Comparison of ENCODE assay signal across 20 cellular contexts in the genomic region with DNA sequence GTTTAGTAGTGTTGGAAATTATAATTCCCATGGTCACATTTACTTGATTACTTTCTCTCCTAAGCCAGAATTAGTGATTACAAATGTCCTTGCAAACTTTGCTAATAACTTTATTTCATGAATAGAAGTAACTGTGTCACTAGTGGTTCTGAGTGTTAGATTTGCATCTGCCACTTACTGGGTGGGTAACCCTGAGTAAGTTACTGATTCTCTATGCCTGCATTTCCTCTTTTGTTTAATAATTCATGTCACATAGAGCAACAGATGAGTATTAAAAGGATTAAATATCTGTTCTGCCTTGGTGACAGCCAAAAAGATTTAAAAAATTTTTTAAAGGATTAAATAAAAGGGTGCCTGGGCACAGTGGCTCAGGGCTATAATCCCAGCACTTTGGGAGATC.
"Had no signal": no experiment of that assay in that cellular context is flagged by ENCODE, and none has a peak within 500 bp of the region (broad histone marks: within the 10 kb centered on the region; RNA-seq: fewer than 3 reads in every experiment).

No MANE protein-coding gene starts in this region.

- H3K27me3 ChIP-seq: heart left ventricle, suprapubic skin, thyroid gland, vagina had no signal

- H3K79me2 ChIP-seq: parathyroid adenoma had no signal

- DNase-seq: effector CD4-positive, alpha-beta T cell; endodermal cell; erythroblast; foreskin melanocyte; heart left ventricle; hippocampal formation; mesendoderm; naive thymus-derived CD4-positive, alpha-beta T cell; nephron progenitor cell; psoas muscle; small intestine; stimulated activated CD4-positive, alpha-beta T cell treated with anti-CD3 and anti-CD28 coated beads, Interleukin-2, amount 100 ng/mL, for 48 hours; stimulated activated CD8-positive, alpha-beta memory T cell treated with anti-CD3 and anti-CD28 coated beads, Interleukin-4, amount 100 ng/mL, for 48 hours; stimulated activated naive CD8-positive, alpha-beta T cell treated with anti-CD3 and anti-CD28 coated beads, Interleukin-15, Interleukin-2, amounts not matched to agents 100 U/mL and 50 U/mL, for 24 hours; thyroid gland had no signal

- H3K27ac ChIP-seq: coronary artery, heart left ventricle, parathyroid adenoma, suprapubic skin, thyroid gland, vagina had no signal

- ATAC-seq: heart left ventricle; naive thymus-derived CD4-positive, alpha-beta T cell; psoas muscle; stimulated activated effector memory CD8-positive, alpha-beta T cell treated with anti-CD3 and anti-CD28 coated beads, Interleukin-12 subunit alpha, Interleukin-12 subunit beta, amount 100 ng/mL, for 72 hours; stimulated activated naive CD8-positive, alpha-beta T cell treated with anti-CD3 and anti-CD28 coated beads, Interleukin-15, Interleukin-2, amounts not matched to agents 100 U/mL and 50 U/mL, for 24 hours had no signal

- H2AFZ ChIP-seq: parathyroid adenoma had no signal

- H3K9me3 ChIP-seq: heart left ventricle, psoas muscle, suprapubic skin, thyroid gland, vagina had no signal

- H3K36me3 ChIP-seq: heart left ventricle, suprapubic skin, thyroid gland, vagina had no signal

- H3K4me3 ChIP-seq: coronary artery, heart left ventricle, psoas muscle, suprapubic skin, thyroid gland, vagina had no signal

- H3K9ac ChIP-seq: parathyroid adenoma had no signal

- H3K4me1 ChIP-seq: parathyroid adenoma had no signal
